ENCODE assay signal across 8 cellular contexts in the genomic region with DNA sequence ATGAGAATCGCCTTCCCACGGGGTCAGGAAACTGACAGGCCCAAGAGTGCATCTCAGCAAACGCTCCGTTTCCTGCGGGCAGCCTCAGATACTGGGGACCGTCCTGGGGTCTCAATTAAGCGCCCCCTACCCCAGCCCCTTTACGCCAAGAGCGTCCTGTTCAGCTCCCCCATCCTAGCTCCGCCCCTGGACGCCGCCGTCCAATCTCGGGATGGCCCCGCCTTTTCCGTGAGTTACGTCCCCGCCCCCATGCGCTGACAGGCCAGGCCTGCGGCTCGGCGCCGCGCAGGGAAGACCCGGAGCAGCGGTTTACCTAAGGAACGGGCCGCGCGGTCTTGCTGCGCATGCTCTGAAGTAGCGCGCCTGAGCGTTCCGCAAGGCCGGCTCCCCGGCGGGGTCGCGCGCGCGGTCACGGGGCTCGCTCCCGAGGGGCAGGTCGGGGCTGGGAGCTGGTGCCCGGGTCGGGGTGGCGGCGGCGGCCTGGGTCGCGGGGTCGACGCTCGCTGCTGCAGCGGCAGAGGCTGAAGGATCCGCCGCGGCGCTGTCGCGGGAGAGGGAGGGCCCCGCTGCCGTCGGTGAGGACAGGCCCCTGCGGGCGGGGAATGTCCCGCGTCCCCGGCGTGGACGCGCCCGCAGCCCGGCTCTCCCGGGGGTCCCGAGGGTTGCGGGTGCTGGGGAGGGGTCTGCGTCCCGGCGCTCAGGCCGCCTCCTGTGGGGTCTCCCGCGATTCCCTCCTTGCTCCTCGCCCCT. TPM values are rescaled to one million over a fixed set of nuclear protein-coding genes. Genes with fewer than 3 reads are reported as not detected.
A peak's percentile ranks its signal among the peaks of the same experiment; 100 is the strongest.
DNase-seq lines count a peak whose midpoint lies in the region; ATAC-seq and TF ChIP-seq lines count a peak whose summit lies in the region.

A gene with protein sequence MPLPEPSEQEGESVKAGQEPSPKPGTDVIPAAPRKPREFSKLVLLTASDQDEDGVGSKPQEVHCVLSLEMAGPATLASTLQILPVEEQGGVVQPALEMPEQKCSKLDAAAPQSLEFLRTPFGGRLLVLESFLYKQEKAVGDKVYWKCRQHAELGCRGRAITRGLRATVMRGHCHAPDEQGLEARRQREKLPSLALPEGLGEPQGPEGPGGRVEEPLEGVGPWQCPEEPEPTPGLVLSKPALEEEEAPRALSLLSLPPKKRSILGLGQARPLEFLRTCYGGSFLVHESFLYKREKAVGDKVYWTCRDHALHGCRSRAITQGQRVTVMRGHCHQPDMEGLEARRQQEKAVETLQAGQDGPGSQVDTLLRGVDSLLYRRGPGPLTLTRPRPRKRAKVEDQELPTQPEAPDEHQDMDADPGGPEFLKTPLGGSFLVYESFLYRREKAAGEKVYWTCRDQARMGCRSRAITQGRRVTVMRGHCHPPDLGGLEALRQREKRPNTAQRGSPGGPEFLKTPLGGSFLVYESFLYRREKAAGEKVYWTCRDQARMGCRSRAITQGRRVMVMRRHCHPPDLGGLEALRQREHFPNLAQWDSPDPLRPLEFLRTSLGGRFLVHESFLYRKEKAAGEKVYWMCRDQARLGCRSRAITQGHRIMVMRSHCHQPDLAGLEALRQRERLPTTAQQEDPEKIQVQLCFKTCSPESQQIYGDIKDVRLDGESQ (plus strand): TSS at position 352 of the 750 bp plus-strand sequence. CDS start 17,755 bp downstream, outside the sequence.

- peaks cover 0 to 27% of the 10 kb centered on the region in 2 donors for H3K36me3 ChIP-seq in left lung

- intact Hi-C loops in dendritic cell treated with granulocyte-macrophage colony-stimulating factor and Interleukin-4, amounts not matched to agents 40 ng/mL and 50 ng/mL, for 4 days (cut with micrococcal nuclease) = loop anchor here (10.0 kb wide), 1 partner anchor 157 kb away; a partner anchor contains a TSS
- intact Hi-C loops in left lung (cut with DNase I) = no loop called here

- H3K27ac Mint-ChIP-seq in dendritic cell treated with granulocyte-macrophage colony-stimulating factor and Interleukin-4, amounts not matched to agents 40 ng/mL and 50 ng/mL, for 4 days = peak within 1 kb of the TSS; percentile 86

- peaks cover 4% of the 10 kb centered on the region for H3K27me3 Mint-ChIP-seq in dendritic cell treated with granulocyte-macrophage colony-stimulating factor and Interleukin-4, amounts not matched to agents 40 ng/mL and 50 ng/mL, for 4 days

- peaks cover 6 to 32% of the 10 kb centered on the region in 2 donors for H3K4me1 ChIP-seq in left lung

- TF ChIP-seq CTCF in left lung (IDR thresholded peaks at IDR 0.05) = no peak

- peak; percentile 99 for DNase-seq in CD1c-positive myeloid dendritic cell (ENCODE audit: extremely low spot score)
- peak; percentile 93 for DNase-seq in NCI-H774 (lab: John Stamatoyannopoulos, UW)
- peak; percentile 98 to 99 for DNase-seq in activated CD4-positive, alpha-beta T cell treated with anti-CD3 and anti-CD28 coated beads, Interleukin-2, amount 50 U/mL, for 4 hours
- DNase-seq in left lung = peak; percentile 99
- peak; percentile 98 for DNase-seq in stimulated activated CD4-positive, alpha-beta T cell treated with anti-CD3 and anti-CD28 coated beads, Interleukin-2, amount 100 ng/mL, for 4 hours (ENCODE audit: low read depth)

- H3K36me3 Mint-ChIP-seq in dendritic cell treated with granulocyte-macrophage colony-stimulating factor and Interleukin-4, amounts not matched to agents 40 ng/mL and 50 ng/mL, for 4 days (ENCODE audit: low read depth) = peaks cover 33% of the 10 kb centered on the region

- peak within 1 kb of the TSS; percentile 92 for H3K4me3 Mint-ChIP-seq in dendritic cell treated with granulocyte-macrophage colony-stimulating factor and Interleukin-4, amounts not matched to agents 40 ng/mL and 50 ng/mL, for 4 days

- H3K4me1 Mint-ChIP-seq in dendritic cell treated with granulocyte-macrophage colony-stimulating factor and Interleukin-4, amounts not matched to agents 40 ng/mL and 50 ng/mL, for 4 days (ENCODE audit: low read depth) = peaks cover 40% of the 10 kb centered on the region

- H3K9me3 ChIP-seq in left lung = no peaks in the 10 kb centered on the region

- peak within 1 kb of the TSS; percentile 82 to 87 for H3K27ac ChIP-seq in left lung

- ATAC-seq in GM19438 (IDR thresholded peaks at IDR 0.05; ENCODE audit: low read depth, unreplicated experiment) = peak; percentile 95
- ATAC-seq in HG03571 (IDR thresholded peaks at IDR 0.05; ENCODE audit: unreplicated experiment) = peak; percentile 83
- ATAC-seq in left lung = peak; percentile 98

- H3K27me3 ChIP-seq in left lung = no peaks in the 10 kb centered on the region

- H3K9me3 Mint-ChIP-seq in dendritic cell treated with granulocyte-macrophage colony-stimulating factor and Interleukin-4, amounts not matched to agents 40 ng/mL and 50 ng/mL, for 4 days = no peaks in the 10 kb centered on the region

- peak within 1 kb of the TSS; percentile 81 to 82 for H3K4me3 ChIP-seq in left lung

RNA-seq across cellular contexts. Expression of the gene that starts here (rescaled TPM):
- total RNA-seq in left lung = 10 to 100 TPM; 29.3 to 29.4 TPM

Comparison
In these comparisons a context has a peak if more than half of its experiments do, and no peak if none do; other contexts are left out.
1. Peak in every context shown above with its lines: DNase-seq, ATAC-seq, H3K4me3 ChIP-seq and H3K27ac ChIP-seq.